Comparison of ENCODE assay signal across 1 cellular context in the genomic region with DNA sequence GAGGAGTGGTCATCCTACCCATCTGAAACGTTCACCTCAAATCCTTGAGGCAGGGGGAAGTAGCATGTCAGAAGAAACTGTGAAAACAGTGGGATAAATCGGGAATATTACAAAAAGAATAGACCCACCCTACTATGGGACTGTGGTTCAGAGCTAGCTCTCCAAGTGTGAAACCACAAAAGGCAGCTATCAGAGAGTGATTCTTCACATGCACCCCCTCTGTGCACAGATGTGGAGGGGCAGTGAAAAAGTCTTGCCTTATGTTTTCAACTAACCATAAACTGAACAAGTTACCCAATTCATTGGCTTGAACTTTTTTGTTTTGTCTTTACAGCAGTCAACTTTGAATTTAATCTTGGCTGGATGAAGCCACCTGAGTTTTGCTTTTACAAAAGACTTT.
TF ChIP-seq lines count a peak whose summit lies in the region.

No MANE protein-coding gene starts in this region.

TF ChIP-seq in H1, 55 proteins besides CTCF, POLR2A, EP300 and RAD21:
- no peak for TF ChIP-seq NANOG (IDR thresholded peaks at IDR 0.05; ENCODE audit: insufficient read depth, low read depth, low read length, poor library complexity, severe bottlenecking)
- no peak for TF ChIP-seq POLR2AphosphoS5 (IDR thresholded peaks at IDR 0.05; ENCODE audit: low read depth, low read length)
- TF ChIP-seq TAF7 (optimal IDR thresholded peaks at IDR 0.05; ENCODE audit: borderline replicate concordance, low read depth, low read length), result no peak
- no peak for TF ChIP-seq CREB1 (IDR thresholded peaks at IDR 0.05)
- TF ChIP-seq KDM5A (IDR thresholded peaks at IDR 0.05; ENCODE audit: low read length), result no peak
- TF ChIP-seq KDM4A (IDR thresholded peaks at IDR 0.05; ENCODE audit: low read depth, low read length, severe bottlenecking), result no peak
- TF ChIP-seq, protein P1, sequence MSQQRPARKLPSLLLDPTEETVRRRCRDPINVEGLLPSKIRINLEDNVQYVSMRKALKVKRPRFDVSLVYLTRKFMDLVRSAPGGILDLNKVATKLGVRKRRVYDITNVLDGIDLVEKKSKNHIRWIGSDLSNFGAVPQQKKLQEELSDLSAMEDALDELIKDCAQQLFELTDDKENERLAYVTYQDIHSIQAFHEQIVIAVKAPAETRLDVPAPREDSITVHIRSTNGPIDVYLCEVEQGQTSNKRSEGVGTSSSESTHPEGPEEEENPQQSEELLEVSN (IDR thresholded peaks at IDR 0.05), result no peak
- no peak for TF ChIP-seq SIRT6 (IDR thresholded peaks at IDR 0.05; ENCODE audit: low read length)
- TF ChIP-seq CTBP2 (IDR thresholded peaks at IDR 0.05; ENCODE audit: borderline replicate concordance, insufficient read depth, insufficient read length, low read length), result no peak
- no peak for TF ChIP-seq SIX5 (IDR thresholded peaks at IDR 0.05; ENCODE audit: low read depth, low read length)
- TF ChIP-seq TCF12 (IDR thresholded peaks at IDR 0.05; ENCODE audit: low read depth, low read length), result no peak
- no peak for TF ChIP-seq EZH2 (IDR thresholded peaks at IDR 0.05; ENCODE audit: low read depth, low read length, severe bottlenecking)
